Comparison of ENCODE assay signal across 8 cellular contexts in the genomic region with DNA sequence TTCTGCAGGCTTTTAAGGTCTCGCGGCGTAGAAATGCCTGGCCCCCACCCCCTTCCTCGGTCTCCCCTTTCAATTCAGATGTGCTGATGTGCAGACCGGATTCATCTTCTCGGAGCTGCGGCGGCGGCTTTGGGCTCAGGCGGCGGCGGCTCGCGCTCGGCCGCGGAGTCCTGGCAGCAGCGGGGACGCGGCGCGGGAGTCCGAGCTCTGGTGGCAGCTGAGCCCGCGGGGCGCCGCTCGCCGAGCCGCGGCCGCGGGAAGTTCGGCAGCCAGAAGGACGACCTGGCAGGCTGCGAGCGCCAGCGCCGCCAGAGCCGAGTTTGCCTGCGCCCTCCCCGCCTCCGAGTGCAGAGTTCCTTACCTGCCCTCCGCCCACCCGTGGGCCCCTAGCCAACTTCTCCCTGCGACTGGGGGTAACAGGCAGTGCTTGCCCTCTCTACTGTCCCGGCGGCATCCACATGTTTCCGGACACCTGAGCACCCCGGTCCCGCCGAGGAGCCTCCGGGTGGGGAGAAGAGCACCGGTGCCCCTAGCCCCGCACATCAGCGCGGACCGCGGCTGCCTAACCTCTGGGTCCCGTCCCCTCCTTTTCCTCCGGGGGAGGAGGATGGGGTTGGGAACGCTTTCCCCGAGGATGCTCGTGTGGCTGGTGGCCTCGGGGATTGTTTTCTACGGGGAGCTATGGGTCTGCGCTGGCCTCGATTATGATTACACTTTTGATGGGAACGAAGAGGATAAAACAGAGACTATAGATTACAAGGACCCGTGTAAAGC. TPM values are rescaled to one million over a fixed set of nuclear protein-coding genes. Genes with fewer than 3 reads are reported as not detected.
A peak's percentile ranks its signal among the peaks of the same experiment; 100 is the strongest.
DNase-seq lines count a peak whose midpoint lies in the region; ATAC-seq, FAIRE-seq and TF ChIP-seq lines count a peak whose summit lies in the region.

No MANE protein-coding gene starts in this region.

- no peaks in the 10 kb centered on the region for H3K36me3 ChIP-seq in parathyroid adenoma (ENCODE audit: control insufficient read depth, insufficient read depth, low read length)

- no peaks in the 10 kb centered on the region for H3K9me3 ChIP-seq in A549
- H3K9me3 ChIP-seq in parathyroid adenoma (ENCODE audit: control insufficient read depth, low read length): no peaks in the 10 kb centered on the region

- no peak for TF ChIP-seq CTCF in A549 (IDR thresholded peaks at IDR 0.05)
- no peak for TF ChIP-seq CTCF in parathyroid adenoma (IDR thresholded peaks at IDR 0.05)

- no peaks in the 10 kb centered on the region for H3K4me1 Mint-ChIP-seq in T-helper 2 cell treated with Interferon-gamma antibody and Interleukin-4, amounts not matched to agents 5 μg/mL and 100 μg/mL, for 36 hours (ENCODE audit: low read depth)

- no peaks in the 10 kb centered on the region for H3K9me3 Mint-ChIP-seq in T-helper 2 cell treated with Interferon-gamma antibody and Interleukin-4, amounts not matched to agents 5 μg/mL and 100 μg/mL, for 36 hours

- H3K27me3 ChIP-seq in parathyroid adenoma (ENCODE audit: control insufficient read depth, insufficient read depth, low read length): no peaks in the 10 kb centered on the region

- H3K4me3 ChIP-seq in A549 (peak overlapping the region; percentile 47), parathyroid adenoma (ENCODE audit: low read depth, low read length) (peak overlapping the region; percentile 49)

- TF ChIP-seq RAD21 in A549 (conservative IDR thresholded peaks at IDR 0.05 in 1 of 2, IDR thresholded peaks at IDR 0.05 in 1 of 2): no peak

- peak overlapping the region; percentile 18 for H3K4me3 Mint-ChIP-seq in T-helper 2 cell treated with Interferon-gamma antibody and Interleukin-4, amounts not matched to agents 5 μg/mL and 100 μg/mL, for 36 hours

- 6% methylated on average over 3 of the region's 70 CpGs for WGBS in A549 (ENCODE audit: missing lambda C conversion rate)

- TF ChIP-seq POLR2A in A549 (IDR thresholded peaks at IDR 0.05; ENCODE audit: low read length): no peak

- FAIRE-seq in A549 (lab: Jason Lieb, UNC): no peak

- CTCF ChIA-PET in A549 (lab: Yijun Ruan, JAX): interaction anchor here (0.9 kb wide), 1 partner anchor 329 kb away, joined by 3 read pairs; no protein-coding TSS in a partner anchor

- H3K4me1 ChIP-seq in A549 (peaks cover 7% of the 10 kb centered on the region; the same call in 1 of the 3 replicates), parathyroid adenoma (no peaks in the 10 kb centered on the region)

- H3K4me2 ChIP-seq in A549: peak overlapping the region; percentile 97
- H3K4me2 ChIP-seq in parathyroid adenoma (ENCODE audit: low read length): peak overlapping the region; percentile 67

- POLR2A ChIA-PET in A549 (lab: Yijun Ruan, JAX): no interaction called here

- no peak overlapping the region for H3K9ac ChIP-seq in parathyroid adenoma

- ATAC-seq in A549: peak; percentile 71 to 83
- peak; percentile 40 for ATAC-seq in GM18907 (IDR thresholded peaks at IDR 0.05; ENCODE audit: unreplicated experiment)
- no peak for ATAC-seq in GM18517 (IDR thresholded peaks at IDR 0.05; ENCODE audit: unreplicated experiment)

- no peaks in the 10 kb centered on the region for H3K36me3 Mint-ChIP-seq in T-helper 2 cell treated with Interferon-gamma antibody and Interleukin-4, amounts not matched to agents 5 μg/mL and 100 μg/mL, for 36 hours (ENCODE audit: low read depth)

- peak overlapping the region; percentile 53 for H2AFZ ChIP-seq in parathyroid adenoma

- H3K79me2 ChIP-seq in parathyroid adenoma: no peaks in the 10 kb centered on the region

- peaks cover 63% of the 10 kb centered on the region for H3K27me3 Mint-ChIP-seq in T-helper 2 cell treated with Interferon-gamma antibody and Interleukin-4, amounts not matched to agents 5 μg/mL and 100 μg/mL, for 36 hours (ENCODE audit: low read depth)

- H3K27ac ChIP-seq in A549 (0 out of 6 replicates have a peak overlapping the region, but pooled peaks of 1 of the 2 experiments have one; percentile 7), parathyroid adenoma (peak overlapping the region; percentile 15)

- TF ChIP-seq EP300 in A549 (IDR thresholded peaks at IDR 0.05): no peak

- peak; percentile 7 to 17 for DNase-seq in A549 (ENCODE audit: low read depth in 1 of 2, low spot score in 1 of 2)
- DNase-seq in T-helper 2 cell treated with Interferon-gamma antibody and Interleukin-4, amounts not matched to agents 5 μg/mL and 100 μg/mL, for 36 hours (ENCODE audit: low spot score): no peak
- peak; percentile 53 for DNase-seq in glomerular visceral epithelial cell (ENCODE audit: extremely low spot score)
- no peak for DNase-seq in LoVo (ENCODE audit: low spot score)
- no peak for DNase-seq in NCI-H2029 treated with DMSO at 0.1 percent for 48 hours (lab: John Stamatoyannopoulos, UW)

- no peak overlapping the region for H3K27ac Mint-ChIP-seq in T-helper 2 cell treated with Interferon-gamma antibody and Interleukin-4, amounts not matched to agents 5 μg/mL and 100 μg/mL, for 36 hours

TF ChIP-seq in A549, 52 proteins besides CTCF, POLR2A, EP300 and RAD21:
- TF ChIP-seq FOXS1 (CRISPR knock-in tag; IDR thresholded peaks at IDR 0.05): no peak
- TF ChIP-seq ZSCAN20 (CRISPR knock-in tag; IDR thresholded peaks at IDR 0.05): no peak
- TF ChIP-seq EHMT2 (IDR thresholded peaks at IDR 0.05; ENCODE audit: low read depth): no peak
- TF ChIP-seq KDM5A (IDR thresholded peaks at IDR 0.05): no peak
- TF ChIP-seq HEYL (CRISPR knock-in tag; IDR thresholded peaks at IDR 0.05): no peak
- TF ChIP-seq CHD2 (IDR thresholded peaks at IDR 0.05; ENCODE audit: low read length, partially characterized antibody): no peak
- no peak for TF ChIP-seq FOSB (CRISPR knock-in tag; IDR thresholded peaks at IDR 0.05)
- TF ChIP-seq SREBF2 (IDR thresholded peaks at IDR 0.05): no peak
- no peak for TF ChIP-seq RNF2 (IDR thresholded peaks at IDR 0.05; ENCODE audit: borderline replicate concordance, low read depth)
- no peak for TF ChIP-seq TP53 (CRISPR knock-in tag; IDR thresholded peaks at IDR 0.05)

RNA-seq across cellular contexts. Expression of a gene that starts 0.4 kb away (rescaled TPM):
- 0.01 TPM in 1 of 2 replicates, not detected in the other for polyA plus RNA-seq in A549 (2011; rRNA removed)
- not detected in 2 replicates for polyA plus RNA-seq in A549 (2012; cell fraction: cytosol; rRNA removed)
- not detected in 2 replicates for polyA plus RNA-seq in A549 (2012; cell fraction: nucleus; rRNA removed)
- polyA plus RNA-seq in A549 (2017; fragmentation: RNase III; extraction: RNeasy Plus Mini Kit Qiagen cat#74134 plus additional on column Dnase treatment): 0.12 to 0.13 TPM (median 0.12 TPM) in 3 replicates
- not detected in 2 replicates for polyA minus RNA-seq in A549 (2011; rRNA and poly(A)+ RNA removed)

Comparison
In these comparisons a context has a peak if more than half of its experiments do, and no peak if none do; other contexts are left out.
1. DNase-seq: peak in A549 (2 of 2) and glomerular visceral epithelial cell (single experiment); none in T-helper 2 cell treated with Interferon-gamma antibody and Interleukin-4, amounts not matched to agents 5 μg/mL and 100 μg/mL, for 36 hours (single experiment), LoVo (single experiment) and NCI-H2029 treated with DMSO at 0.1 percent for 48 hours (single experiment).